In genomic region chr16:2339521-2340484, GRCh38 we compare ENCODE assay signal across 1 cellular context.
TF ChIP-seq lines count a peak whose summit lies in the region.

No MANE protein-coding gene starts in this region.

TF ChIP-seq in K562, 482 proteins besides CTCF, POLR2A, EP300 and RAD21 (continued from another document and continues in another):
- TF ChIP-seq IRF2 (CRISPR knock-in tag; IDR thresholded peaks at IDR 0.05) (0 out of 2 replicates have a peak, but pooled peaks have one; percentile 14), ASH1L (IDR thresholded peaks at IDR 0.05; ENCODE audit: borderline replicate concordance, low read depth, partially characterized antibody) (peak; percentile 37), SIN3A (IDR thresholded peaks at IDR 0.05; ENCODE audit: borderline replicate concordance in 2 of 2, control insufficient read depth in 1 of 2, low read depth in 2 of 2, low read length in 2 of 2) (peak in 1 of 2 experiments; percentile 43; a peak in 1 of 4 replicates), TBL1XR1 (IDR thresholded peaks at IDR 0.05; ENCODE audit: low read length in 2 of 2) (no peak), PCBP1 (IDR thresholded peaks at IDR 0.05; ENCODE audit: low read depth, low read length, poor library complexity, severe bottlenecking) (peak; percentile 61), NR1H2 (CRISPR knock-in tag; IDR thresholded peaks at IDR 0.05) (peak; percentile 12; the same call in 1 of the 2 replicates), KLF6 (CRISPR knock-in tag; IDR thresholded peaks at IDR 0.05; ENCODE audit: borderline replicate concordance) (no peak), U2AF1 (optimal IDR thresholded peaks at IDR 0.05; ENCODE audit: low read depth, low read length) (peak; percentile 62), NFIC (IDR thresholded peaks at IDR 0.05) (peak; percentile 99), NFRKB (IDR thresholded peaks at IDR 0.05; ENCODE audit: low read depth) (0 out of 2 replicates have a peak, but pooled peaks have one; percentile 59), SAP30 (IDR thresholded peaks at IDR 0.05; ENCODE audit: borderline replicate concordance, insufficient read depth, low read depth, low read length, poor library complexity, severe bottlenecking) (peak; percentile 28), NKRF (IDR thresholded peaks at IDR 0.05; ENCODE audit: borderline replicate concordance) (peak; percentile 77), FOXP1 (CRISPR knock-in tag; IDR thresholded peaks at IDR 0.05) (peak; percentile 34; the same call in 1 of the 2 replicates), THAP12 (CRISPR knock-in tag; IDR thresholded peaks at IDR 0.05) (peak; percentile 69; the same call in 1 of the 2 replicates), E2F6 (IDR thresholded peaks at IDR 0.05; ENCODE audit: borderline replicate concordance in 1 of 2, extremely low read depth in 1 of 2, insufficient read depth in 1 of 2, insufficient read length in 1 of 2, low read depth in 1 of 2, low read length in 1 of 2, poor library complexity in 1 of 2, severe bottlenecking in 1 of 2) (peak; percentile 82 to 88), CTBP1 (IDR thresholded peaks at IDR 0.05; ENCODE audit: borderline replicate concordance) (peak; percentile 87), ZNF431 (CRISPR knock-in tag; IDR thresholded peaks at IDR 0.05) (0 out of 2 replicates have a peak, but pooled peaks have one; percentile 58), NR3C1 (CRISPR knock-in tag; IDR thresholded peaks at IDR 0.05) (peak; percentile 82; the same call in 1 of the 2 replicates), MEIS2 (IDR thresholded peaks at IDR 0.05; ENCODE audit: partially characterized antibody) (peak; percentile 12), SMAD4 (CRISPR knock-in tag; conservative IDR thresholded peaks at IDR 0.05) (no peak), CBX3 (IDR thresholded peaks at IDR 0.05; ENCODE audit: borderline replicate concordance in 1 of 2, low read length in 2 of 2) (no peak), ZNF717 (CRISPR knock-in tag; IDR thresholded peaks at IDR 0.05) (no peak), ARNT (IDR thresholded peaks at IDR 0.05) (0 out of 4 replicates have a peak, but pooled peaks of 1 of the 2 experiments have one; percentile 12), RERE (CRISPR knock-in tag; IDR thresholded peaks at IDR 0.05; ENCODE audit: borderline replicate concordance) (0 out of 2 replicates have a peak, but pooled peaks have one; percentile 42), OTX1 (CRISPR knock-in tag; IDR thresholded peaks at IDR 0.05) (no peak), ARID2 (IDR thresholded peaks at IDR 0.05) (no peak)
- TF ChIP-seq, protein P1, sequence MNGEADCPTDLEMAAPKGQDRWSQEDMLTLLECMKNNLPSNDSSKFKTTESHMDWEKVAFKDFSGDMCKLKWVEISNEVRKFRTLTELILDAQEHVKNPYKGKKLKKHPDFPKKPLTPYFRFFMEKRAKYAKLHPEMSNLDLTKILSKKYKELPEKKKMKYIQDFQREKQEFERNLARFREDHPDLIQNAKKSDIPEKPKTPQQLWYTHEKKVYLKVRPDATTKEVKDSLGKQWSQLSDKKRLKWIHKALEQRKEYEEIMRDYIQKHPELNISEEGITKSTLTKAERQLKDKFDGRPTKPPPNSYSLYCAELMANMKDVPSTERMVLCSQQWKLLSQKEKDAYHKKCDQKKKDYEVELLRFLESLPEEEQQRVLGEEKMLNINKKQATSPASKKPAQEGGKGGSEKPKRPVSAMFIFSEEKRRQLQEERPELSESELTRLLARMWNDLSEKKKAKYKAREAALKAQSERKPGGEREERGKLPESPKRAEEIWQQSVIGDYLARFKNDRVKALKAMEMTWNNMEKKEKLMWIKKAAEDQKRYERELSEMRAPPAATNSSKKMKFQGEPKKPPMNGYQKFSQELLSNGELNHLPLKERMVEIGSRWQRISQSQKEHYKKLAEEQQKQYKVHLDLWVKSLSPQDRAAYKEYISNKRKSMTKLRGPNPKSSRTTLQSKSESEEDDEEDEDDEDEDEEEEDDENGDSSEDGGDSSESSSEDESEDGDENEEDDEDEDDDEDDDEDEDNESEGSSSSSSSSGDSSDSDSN (IDR thresholded peaks at IDR 0.05; ENCODE audit: borderline replicate concordance in 1 of 2, low read depth in 2 of 2, low read length in 2 of 2), result peak; percentile 8 to 22; a peak in 1 of 4 replicates
- TF ChIP-seq, protein P2, sequence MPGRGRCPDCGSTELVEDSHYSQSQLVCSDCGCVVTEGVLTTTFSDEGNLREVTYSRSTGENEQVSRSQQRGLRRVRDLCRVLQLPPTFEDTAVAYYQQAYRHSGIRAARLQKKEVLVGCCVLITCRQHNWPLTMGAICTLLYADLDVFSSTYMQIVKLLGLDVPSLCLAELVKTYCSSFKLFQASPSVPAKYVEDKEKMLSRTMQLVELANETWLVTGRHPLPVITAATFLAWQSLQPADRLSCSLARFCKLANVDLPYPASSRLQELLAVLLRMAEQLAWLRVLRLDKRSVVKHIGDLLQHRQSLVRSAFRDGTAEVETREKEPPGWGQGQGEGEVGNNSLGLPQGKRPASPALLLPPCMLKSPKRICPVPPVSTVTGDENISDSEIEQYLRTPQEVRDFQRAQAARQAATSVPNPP (IDR thresholded peaks at IDR 0.05; ENCODE audit: borderline replicate concordance, insufficient read depth, insufficient read length), result no peak
- TF ChIP-seq, protein P3, sequence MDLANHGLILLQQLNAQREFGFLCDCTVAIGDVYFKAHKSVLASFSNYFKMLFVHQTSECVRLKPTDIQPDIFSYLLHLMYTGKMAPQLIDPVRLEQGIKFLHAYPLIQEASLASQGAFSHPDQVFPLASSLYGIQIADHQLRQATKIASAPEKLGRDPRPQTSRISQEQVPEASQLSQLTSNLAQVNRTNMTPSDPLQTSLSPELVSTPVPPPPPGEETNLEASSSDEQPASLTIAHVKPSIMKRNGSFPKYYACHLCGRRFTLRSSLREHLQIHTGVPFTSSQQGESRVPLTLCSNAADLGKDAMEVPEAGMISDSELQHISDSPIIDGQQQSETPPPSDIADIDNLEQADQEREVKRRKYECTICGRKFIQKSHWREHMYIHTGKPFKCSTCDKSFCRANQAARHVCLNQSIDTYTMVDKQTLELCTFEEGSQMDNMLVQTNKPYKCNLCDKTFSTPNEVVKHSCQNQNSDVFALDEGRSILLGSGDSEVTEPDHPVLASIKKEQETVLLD (IDR thresholded peaks at IDR 0.05), result no peak
- TF ChIP-seq, protein P4, sequence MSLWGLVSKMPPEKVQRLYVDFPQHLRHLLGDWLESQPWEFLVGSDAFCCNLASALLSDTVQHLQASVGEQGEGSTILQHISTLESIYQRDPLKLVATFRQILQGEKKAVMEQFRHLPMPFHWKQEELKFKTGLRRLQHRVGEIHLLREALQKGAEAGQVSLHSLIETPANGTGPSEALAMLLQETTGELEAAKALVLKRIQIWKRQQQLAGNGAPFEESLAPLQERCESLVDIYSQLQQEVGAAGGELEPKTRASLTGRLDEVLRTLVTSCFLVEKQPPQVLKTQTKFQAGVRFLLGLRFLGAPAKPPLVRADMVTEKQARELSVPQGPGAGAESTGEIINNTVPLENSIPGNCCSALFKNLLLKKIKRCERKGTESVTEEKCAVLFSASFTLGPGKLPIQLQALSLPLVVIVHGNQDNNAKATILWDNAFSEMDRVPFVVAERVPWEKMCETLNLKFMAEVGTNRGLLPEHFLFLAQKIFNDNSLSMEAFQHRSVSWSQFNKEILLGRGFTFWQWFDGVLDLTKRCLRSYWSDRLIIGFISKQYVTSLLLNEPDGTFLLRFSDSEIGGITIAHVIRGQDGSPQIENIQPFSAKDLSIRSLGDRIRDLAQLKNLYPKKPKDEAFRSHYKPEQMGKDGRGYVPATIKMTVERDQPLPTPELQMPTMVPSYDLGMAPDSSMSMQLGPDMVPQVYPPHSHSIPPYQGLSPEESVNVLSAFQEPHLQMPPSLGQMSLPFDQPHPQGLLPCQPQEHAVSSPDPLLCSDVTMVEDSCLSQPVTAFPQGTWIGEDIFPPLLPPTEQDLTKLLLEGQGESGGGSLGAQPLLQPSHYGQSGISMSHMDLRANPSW (CRISPR knock-in tag; IDR thresholded peaks at IDR 0.05), result no peak
- TF ChIP-seq, protein P5, sequence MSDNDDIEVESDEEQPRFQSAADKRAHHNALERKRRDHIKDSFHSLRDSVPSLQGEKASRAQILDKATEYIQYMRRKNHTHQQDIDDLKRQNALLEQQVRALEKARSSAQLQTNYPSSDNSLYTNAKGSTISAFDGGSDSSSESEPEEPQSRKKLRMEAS (CRISPR knock-in tag; IDR thresholded peaks at IDR 0.05), result peak; percentile 81
- TF ChIP-seq, protein P6, sequence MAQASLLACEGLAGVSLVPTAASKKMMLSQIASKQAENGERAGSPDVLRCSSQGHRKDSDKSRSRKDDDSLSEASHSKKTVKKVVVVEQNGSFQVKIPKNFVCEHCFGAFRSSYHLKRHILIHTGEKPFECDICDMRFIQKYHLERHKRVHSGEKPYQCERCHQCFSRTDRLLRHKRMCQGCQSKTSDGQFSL (CRISPR knock-in tag; IDR thresholded peaks at IDR 0.05), result no peak
- TF ChIP-seq, protein P6 (tag; IDR thresholded peaks at IDR 0.05), result peak in 1 of 2 experiments; percentile 49; a peak in 1 of 4 replicates
- TF ChIP-seq, protein P7, sequence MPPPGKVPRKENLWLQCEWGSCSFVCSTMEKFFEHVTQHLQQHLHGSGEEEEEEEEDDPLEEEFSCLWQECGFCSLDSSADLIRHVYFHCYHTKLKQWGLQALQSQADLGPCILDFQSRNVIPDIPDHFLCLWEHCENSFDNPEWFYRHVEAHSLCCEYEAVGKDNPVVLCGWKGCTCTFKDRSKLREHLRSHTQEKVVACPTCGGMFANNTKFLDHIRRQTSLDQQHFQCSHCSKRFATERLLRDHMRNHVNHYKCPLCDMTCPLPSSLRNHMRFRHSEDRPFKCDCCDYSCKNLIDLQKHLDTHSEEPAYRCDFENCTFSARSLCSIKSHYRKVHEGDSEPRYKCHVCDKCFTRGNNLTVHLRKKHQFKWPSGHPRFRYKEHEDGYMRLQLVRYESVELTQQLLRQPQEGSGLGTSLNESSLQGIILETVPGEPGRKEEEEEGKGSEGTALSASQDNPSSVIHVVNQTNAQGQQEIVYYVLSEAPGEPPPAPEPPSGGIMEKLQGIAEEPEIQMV (tag; conservative IDR thresholded peaks at IDR 0.05; ENCODE audit: low read depth), result peak; percentile 58
